11 cellular contexts compared by ENCODE assay signal in the genomic region with DNA sequence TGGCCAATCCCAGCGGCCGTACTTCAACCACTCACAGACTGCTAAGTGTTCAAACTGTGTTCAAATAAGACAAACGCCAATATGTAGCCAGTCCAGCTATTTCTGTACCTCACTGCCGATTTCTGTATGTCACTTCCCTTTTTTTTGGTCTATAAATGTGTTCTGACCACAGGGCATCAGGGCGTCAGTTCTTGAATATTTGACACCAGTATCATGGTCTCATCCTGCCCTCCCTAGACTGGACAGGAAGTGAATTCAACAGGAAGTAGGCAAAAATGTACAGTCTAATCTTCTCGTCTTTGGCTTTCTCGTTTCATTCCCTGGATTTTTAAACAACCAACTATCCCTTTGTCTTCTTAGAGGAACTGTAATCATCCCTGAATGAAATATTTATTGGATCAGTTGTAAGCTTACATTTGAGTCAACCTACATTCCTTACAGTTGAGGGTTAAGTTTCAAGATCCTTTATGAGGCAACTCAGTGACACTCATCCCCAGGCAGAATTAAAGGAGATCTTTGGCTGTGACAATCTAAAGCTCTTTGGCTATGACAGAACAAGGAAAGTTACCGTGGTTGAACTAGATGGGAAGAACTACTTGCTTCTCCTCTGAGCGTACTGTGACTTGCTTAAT.
A peak's percentile ranks its signal among the peaks of the same experiment; 100 is the strongest.
DNase-seq lines count a peak whose midpoint lies in the region; ATAC-seq, FAIRE-seq and TF ChIP-seq lines count a peak whose summit lies in the region.
"Had no signal": no experiment of that assay in that cellular context is flagged by ENCODE, and none has a peak within 500 bp of the region (broad histone marks: within the 10 kb centered on the region; RNA-seq: fewer than 3 reads in every experiment).

No MANE protein-coding gene starts in this region.

- H3K4me2 ChIP-seq in K562 (ENCODE audit: insufficient read depth, low read length) = peak overlapping the region; percentile 21; the same call in 1 of the 2 replicates

- H3K4me3 Mint-ChIP-seq in endothelial cell (ENCODE audit: unreplicated experiment) = no peak overlapping the region
- H3K4me3 Mint-ChIP-seq: activated T-cell treated with anti-CD3 and anti-CD28 coated beads, Interleukin-2, amount 50 U/mL, for 24 hours had no signal

- no peak overlapping the region for H3K27ac Mint-ChIP-seq in endothelial cell (ENCODE audit: unreplicated experiment)
- H3K27ac Mint-ChIP-seq: activated T-cell treated with anti-CD3 and anti-CD28 coated beads, Interleukin-2, amount 50 U/mL, for 24 hours had no signal

- peak overlapping the region; percentile 54 for H2AFZ ChIP-seq in K562 (ENCODE audit: low read depth, low read length)

- CTCF ChIA-PET in K562 (lab: Yijun Ruan, JAX; ENCODE audit: low intra/inter-chr PET ratio) = no interaction called here

- WGBS in K562 (ENCODE audit: insufficient coverage, low coverage, missing lambda C conversion rate) = 7% methylated on average over 9 of the region's 9 CpGs

- TF ChIP-seq EP300 in K562 (IDR thresholded peaks at IDR 0.05; ENCODE audit: low read length) = no peak

- H3K4me1 ChIP-seq in K562 (replicated peaks in 1 of 2; ENCODE audit: control insufficient read depth in 2 of 2, insufficient read depth in 2 of 2, low read length in 2 of 2) (no peaks in the 10 kb centered on the region), mucosa of descending colon (ENCODE audit: low read depth) (no peaks in the 10 kb centered on the region)

- H3K4me3 ChIP-seq in K562 = no peak overlapping the region
- no peak overlapping the region for H3K4me3 ChIP-seq in mucosa of descending colon

- H3K27me3 ChIP-seq in K562 (ENCODE audit: control insufficient read depth in 2 of 2, insufficient read depth in 2 of 2, low read length in 2 of 2) = no peaks in the 10 kb centered on the region

- no peak for TF ChIP-seq RAD21 in K562 (CRISPR knock-in tag; conservative IDR thresholded peaks at IDR 0.05 in 1 of 2, IDR thresholded peaks at IDR 0.05 in 1 of 2)

- no peaks in the 10 kb centered on the region for H3K9me3 Mint-ChIP-seq in endothelial cell (ENCODE audit: unreplicated experiment)

- DNase-seq in CD1c-positive myeloid dendritic cell (ENCODE audit: extremely low spot score) (peak; percentile 75), K562 (ENCODE audit: extremely low read depth in 1 of 4, low spot score in 3 of 4) (no peak), mucosa of descending colon (no peak), NCI-H345 treated with DMSO at 0.1 percent for 48 hours (lab: John Stamatoyannopoulos, UW; ENCODE audit: unreplicated experiment) (no peak), endothelial cell (ENCODE audit: low spot score) (no peak), NCI-H2196 (lab: John Stamatoyannopoulos, UW; ENCODE audit: unreplicated experiment) (no peak)
- DNase-seq: activated T-cell treated with anti-CD3 and anti-CD28 coated beads, Interleukin-2, amount 50 U/mL, for 24 hours; naive B cell; stimulated activated CD4-positive, alpha-beta T cell treated with anti-CD3 and anti-CD28 coated beads, Interleukin-2, amount 100 ng/mL, for 24 hours had no signal

- peaks cover 2% of the 10 kb centered on the region for H3K27me3 Mint-ChIP-seq in endothelial cell (ENCODE audit: unreplicated experiment)
- H3K27me3 Mint-ChIP-seq: naive B cell had no signal

- no peak for TF ChIP-seq POLR2A in K562 (conservative IDR thresholded peaks at IDR 0.05)

- in situ Hi-C loops in K562 (cut with MboI) = no loop called here

- H3K27ac ChIP-seq in K562 (ENCODE audit: extremely low read depth, low read depth, low read length) = no peak overlapping the region

- no peaks in the 10 kb centered on the region for H4K20me1 ChIP-seq in K562 (replicated peaks; ENCODE audit: control insufficient read depth, insufficient read depth, low read length)

- FAIRE-seq in K562 (lab: Jason Lieb, UNC) = no peak

- POLR2A ChIA-PET in K562 (lab: Yijun Ruan, JAX) = no interaction called here

- no peaks in the 10 kb centered on the region for H3K4me1 Mint-ChIP-seq in endothelial cell (ENCODE audit: unreplicated experiment)

- intact Hi-C loops in K562 (cut with micrococcal nuclease) (no loop called here), mucosa of descending colon (cut with DNase I, micrococcal nuclease) (no loop called here)

- no peaks in the 10 kb centered on the region for H3K9me1 ChIP-seq in K562 (ENCODE audit: control insufficient read depth, insufficient read depth, low read length)

- ATAC-seq in GM19468 (IDR thresholded peaks at IDR 0.05; ENCODE audit: extremely low read depth, unreplicated experiment) = peak; percentile 75
- ATAC-seq in HG03565 (IDR thresholded peaks at IDR 0.05; ENCODE audit: unreplicated experiment) = peak; percentile 71
- ATAC-seq in K562 = peak; percentile 60
- ATAC-seq in mucosa of descending colon = no peak

- H3K36me3 ChIP-seq in K562 (ENCODE audit: control insufficient read depth, insufficient read depth, low read length) (no peaks in the 10 kb centered on the region), mucosa of descending colon (ENCODE audit: low read depth) (no peaks in the 10 kb centered on the region)

- no peaks in the 10 kb centered on the region for H3K36me3 Mint-ChIP-seq in endothelial cell (ENCODE audit: low read depth, unreplicated experiment)
- H3K36me3 Mint-ChIP-seq: naive B cell had no signal

- BruUV-seq in K562 (replicated peaks; lab: Mats Ljungman, UMichigan) = no TSS peak

- H3K79me2 ChIP-seq in K562 (ENCODE audit: control insufficient read depth, insufficient read depth, low read length) = no peaks in the 10 kb centered on the region

- no peaks in the 10 kb centered on the region for H3K9me3 ChIP-seq in K562 (replicated peaks; ENCODE audit: control insufficient read depth, insufficient read depth, low read depth, low read length)
- H3K9me3 ChIP-seq in mucosa of descending colon = no peaks in the 10 kb centered on the region

- no peak overlapping the region for H3K9ac ChIP-seq in K562 (ENCODE audit: insufficient read depth in 1 of 2, low read depth in 2 of 2, low read length in 2 of 2)

- TF ChIP-seq CTCF in K562 (IDR thresholded peaks at IDR 0.05 in 2 of 3, conservative IDR thresholded peaks at IDR 0.05 in 1 of 3; ENCODE audit: insufficient read depth in 2 of 3, low read depth in 1 of 3, low read length in 3 of 3) (no peak), mucosa of descending colon (IDR thresholded peaks at IDR 0.05) (no peak), endothelial cell (IDR thresholded peaks at IDR 0.05; ENCODE audit: unreplicated experiment) (no peak)

TF ChIP-seq in K562, 482 proteins besides CTCF, POLR2A, EP300 and RAD21:
- TF ChIP-seq MYNN (IDR thresholded peaks at IDR 0.05) (no peak), MYNN (CRISPR knock-in tag; IDR thresholded peaks at IDR 0.05) (no peak), GABPA (tag; conservative IDR thresholded peaks at IDR 0.05; ENCODE audit: low read depth) (peak; percentile 49; the same call in 1 of the 2 replicates), SPI1 (IDR thresholded peaks at IDR 0.05; ENCODE audit: borderline replicate concordance, low read depth, low read length) (peak; percentile 94)
